In genomic region chr16:10326647-10327046, GRCh38 we compare ENCODE assay signal across 25 cellular contexts. TPM values are rescaled to one million over a fixed set of nuclear protein-coding genes. Genes with fewer than 3 reads are reported as not detected.
DNase-seq lines count a peak whose midpoint lies in the region; ATAC-seq and TF ChIP-seq lines count a peak whose summit lies in the region.
"Had no signal": no experiment of that assay in that cellular context is flagged by ENCODE, and none has a peak within 500 bp of the region (broad histone marks: within the 10 kb centered on the region; RNA-seq: fewer than 3 reads in every experiment).

No MANE protein-coding gene starts in this region.

- H3K9me3 ChIP-seq in OCI-LY1 (ENCODE audit: low read length) (no peaks in the 10 kb centered on the region), testis (no peaks in the 10 kb centered on the region), trophoblast cell (ENCODE audit: insufficient read depth, low read depth, low read length) (no peaks in the 10 kb centered on the region)
- H3K9me3 ChIP-seq: A549, BE2C had no signal

- H3K27me3 ChIP-seq in OCI-LY1 (ENCODE audit: insufficient read depth, low read length): no peaks in the 10 kb centered on the region
- H3K27me3 ChIP-seq in testis: no peaks in the 10 kb centered on the region
- H3K27me3 ChIP-seq in trophoblast cell (ENCODE audit: insufficient read depth, low read length): no peaks in the 10 kb centered on the region
- H3K27me3 ChIP-seq: BE2C; BLaER1 treated with 17β-estradiol and CSF1 and Interleukin-3, amounts not matched to agents 10 nM and 100 nM had no signal

- no peaks in the 10 kb centered on the region for H3K79me2 ChIP-seq in OCI-LY1 (ENCODE audit: insufficient read depth, low read length)
- H3K79me2 ChIP-seq in trophoblast cell (ENCODE audit: control insufficient read depth, insufficient read depth, low read length, poor library complexity): no peaks in the 10 kb centered on the region

- BruUV-seq in Calu3 (replicated peaks; lab: Mats Ljungman, UMichigan): no TSS peak

- peaks cover 10% of the 10 kb centered on the region for H3K79me1 ChIP-seq in trophoblast cell (ENCODE audit: low read length)

- H3K14ac ChIP-seq in trophoblast cell (ENCODE audit: low read length): no peak overlapping the region

- no peak overlapping the region for H3K4ac ChIP-seq in trophoblast cell (ENCODE audit: low read depth, low read length)

- H3K4me1 ChIP-seq in OCI-LY1 (ENCODE audit: insufficient read depth, low read length, severe bottlenecking): peaks cover 56% of the 10 kb centered on the region
- peaks cover 14% of the 10 kb centered on the region for H3K4me1 ChIP-seq in testis
- H3K4me1 ChIP-seq in trophoblast cell (ENCODE audit: control insufficient read depth in 1 of 2, insufficient read depth in 2 of 2, low read length in 2 of 2): peaks cover 2 to 6% of the 10 kb centered on the region in 2 experiments
- H3K4me1 ChIP-seq: A549, BE2C had no signal

- H3K9me3 Mint-ChIP-seq in Calu3 (ENCODE audit: low read depth, unreplicated experiment): no peaks in the 10 kb centered on the region
- peaks cover 0 to 15% (median 10%) of the 10 kb centered on the region in 7 donors for H3K9me3 Mint-ChIP-seq in naive B cell
- H3K9me3 Mint-ChIP-seq in activated naive CD4-positive, alpha-beta T cell treated with anti-CD3 and anti-CD28 coated beads, Interleukin-2, amount 50 U/mL, for 72 hours: peaks cover 18 to 20% of the 10 kb centered on the region in 2 donors
- H3K9me3 Mint-ChIP-seq: H9 had no signal

- CTCF ChIA-PET in Calu3 (lab: Charles Lee): no interaction called here

- H3K27ac ChIP-seq in OCI-LY1 (ENCODE audit: low read depth, low read length, poor library complexity, severe bottlenecking) (peak overlapping the region; percentile 81), testis (peak overlapping the region; percentile 20 to 24), trophoblast cell (ENCODE audit: low read depth, low read length) (no peak overlapping the region)
- H3K27ac ChIP-seq: A549, GM23248 had no signal

- no peak overlapping the region for H2BK120ac ChIP-seq in trophoblast cell (ENCODE audit: insufficient read depth, low read length, poor library complexity)

- no peak overlapping the region for H2AK5ac ChIP-seq in trophoblast cell (ENCODE audit: low read length)

- DNase-seq in Calu3 (no peak), naive B cell (no peak), testis (no peak), amygdala (lab: John Stamatoyannopoulos, UW) (no peak), trophoblast cell (no peak)
- DNase-seq in activated naive CD4-positive, alpha-beta T cell treated with anti-CD3 and anti-CD28 coated beads, Interleukin-2, amount 50 U/mL, for 72 hours (ENCODE audit: low spot score in 2 of 2): no peak
- DNase-seq: 8988T; ACHN; AML-193; BE2C; CD4-positive, alpha-beta T cell; CD8-positive, alpha-beta memory T cell; DMS153; DMS79; EL; GDM1; GM23248; H9 had no signal

- 65 to 75% methylated on average over 5 of the region's 5 CpGs for WGBS in testis, 2 donors
- no CpG with 5 or more reads among the region's 5 CpGs for WGBS in trophoblast cell (ENCODE audit: extremely low coverage, insufficient coverage, insufficient read length)

- no peak overlapping the region for H4K8ac ChIP-seq in trophoblast cell (ENCODE audit: low read depth, low read length)

- no peak overlapping the region for H3K4me3 ChIP-seq in OCI-LY1 (ENCODE audit: low read depth, low read length, poor library complexity, severe bottlenecking)
- no peak overlapping the region for H3K4me3 ChIP-seq in testis
- no peak overlapping the region for H3K4me3 ChIP-seq in trophoblast cell (ENCODE audit: low read depth, low read length)
- H3K4me3 ChIP-seq: A549; BLaER1 treated with 17β-estradiol and CSF1 and Interleukin-3, amounts not matched to agents 10 nM and 100 nM; GM12878; GM23248 had no signal

- H3K23ac ChIP-seq in trophoblast cell (ENCODE audit: low read length): no peak overlapping the region

- H3K27me3 Mint-ChIP-seq in Calu3 (ENCODE audit: unreplicated experiment) (no peaks in the 10 kb centered on the region), naive B cell (no peaks in the 10 kb centered on the region)
- H3K27me3 Mint-ChIP-seq: CD4-positive, alpha-beta T cell; CD8-positive, alpha-beta memory T cell had no signal

- no peak overlapping the region for H4K91ac ChIP-seq in trophoblast cell (ENCODE audit: low read depth, low read length)

- H3K18ac ChIP-seq in trophoblast cell (ENCODE audit: low read length): no peak overlapping the region

- H3K9me2 ChIP-seq in OCI-LY1 (ENCODE audit: low read depth, low read length): no peaks in the 10 kb centered on the region

- H3F3A ChIP-seq in OCI-LY1 (ENCODE audit: insufficient read depth, low read length): 0 out of 2 replicates have a peak, but pooled peaks cover 4% of the 10 kb centered on the region

- no peak overlapping the region for H2BK12ac ChIP-seq in trophoblast cell (ENCODE audit: low read length)

- H2BK5ac ChIP-seq in trophoblast cell (ENCODE audit: low read depth, low read length, poor library complexity): no peak overlapping the region

- H3K4me3 Mint-ChIP-seq in Calu3 (ENCODE audit: low read depth, unreplicated experiment) (no peak overlapping the region), naive B cell (no peak overlapping the region)
- H3K4me3 Mint-ChIP-seq: CD14-positive monocyte; CD4-positive, alpha-beta T cell; CD8-positive, alpha-beta memory T cell; H9 had no signal

- TF ChIP-seq POLR2A in testis (IDR thresholded peaks at IDR 0.05): no peak

- H4K12ac ChIP-seq in trophoblast cell (ENCODE audit: low read depth, low read length): no peak overlapping the region

- TF ChIP-seq CTCF in Calu3 (IDR thresholded peaks at IDR 0.05; ENCODE audit: unreplicated experiment): no peak
- no peak for TF ChIP-seq CTCF in OCI-LY1 (IDR thresholded peaks at IDR 0.05; ENCODE audit: low read length)
- TF ChIP-seq CTCF in testis (IDR thresholded peaks at IDR 0.05): no peak

- no peak overlapping the region for H3K9ac ChIP-seq in OCI-LY1 (ENCODE audit: low read length)
- no peak overlapping the region for H3K9ac ChIP-seq in trophoblast cell (ENCODE audit: low read length)
- H3K9ac ChIP-seq: BLaER1 treated with 17β-estradiol and CSF1 and Interleukin-3, amounts not matched to agents 10 nM and 100 nM; GM23248 had no signal

- H4K20me1 ChIP-seq in OCI-LY1 (ENCODE audit: insufficient read depth, low read length): no peaks in the 10 kb centered on the region
- H4K20me1 ChIP-seq: BLaER1 treated with 17β-estradiol and CSF1 and Interleukin-3, amounts not matched to agents 10 nM and 100 nM had no signal

- H3K36me3 ChIP-seq in OCI-LY1 (ENCODE audit: insufficient read depth, low read length) (no peaks in the 10 kb centered on the region), testis (ENCODE audit: low read depth, missing control alignments) (no peaks in the 10 kb centered on the region), trophoblast cell (ENCODE audit: control insufficient read depth in 1 of 2, insufficient read depth in 2 of 2, low read length in 2 of 2) (no peaks in the 10 kb centered on the region)
- H3K36me3 ChIP-seq: BE2C; BLaER1 treated with 17β-estradiol and CSF1 and Interleukin-3, amounts not matched to agents 10 nM and 100 nM had no signal

- H3K4me1 Mint-ChIP-seq in Calu3 (ENCODE audit: low read depth, unreplicated experiment): peaks cover 25% of the 10 kb centered on the region
- peaks cover 22 to 53% (median 23%) of the 10 kb centered on the region in 3 donors for H3K4me1 Mint-ChIP-seq in naive B cell
- H3K4me1 Mint-ChIP-seq: H9 had no signal

- H3K36me3 Mint-ChIP-seq in Calu3 (ENCODE audit: insufficient read depth, unreplicated experiment) (no peaks in the 10 kb centered on the region), naive B cell (no peaks in the 10 kb centered on the region)
- peaks cover 15 to 22% of the 10 kb centered on the region in 2 donors for H3K36me3 Mint-ChIP-seq in activated naive CD4-positive, alpha-beta T cell treated with anti-CD3 and anti-CD28 coated beads, Interleukin-2, amount 50 U/mL, for 72 hours
- H3K36me3 Mint-ChIP-seq: CD14-positive monocyte had no signal

- H2AFZ ChIP-seq in OCI-LY1 (ENCODE audit: low read length): no peak overlapping the region
- H2AFZ ChIP-seq in trophoblast cell (ENCODE audit: insufficient read depth, low read length, poor library complexity): no peak overlapping the region
- H2AFZ ChIP-seq: GM23248 had no signal

- intact Hi-C loops in Calu3 (cut with micrococcal nuclease; ENCODE audit: unreplicated experiment) (loop anchor here (5.0 kb wide), 1 partner anchor 61 kb away; the partner anchor contains the start of gene ATF7IP2), testis (cut with DNase I; ENCODE audit: low total_unique reads) (no loop called here)

- H3K27ac Mint-ChIP-seq in Calu3 (ENCODE audit: unreplicated experiment) (peak overlapping the region; percentile 9), naive B cell (peak overlapping the region in 4 of 6 donors; percentile 34 to 90 (median 78))
- H3K27ac Mint-ChIP-seq in activated naive CD4-positive, alpha-beta T cell treated with anti-CD3 and anti-CD28 coated beads, Interleukin-2, amount 50 U/mL, for 72 hours: no peak overlapping the region
- H3K27ac Mint-ChIP-seq: CD14-positive monocyte; CD4-positive, alpha-beta T cell; H9 had no signal

- H3K4me2 ChIP-seq in OCI-LY1 (ENCODE audit: low read length) (no peak overlapping the region), trophoblast cell (ENCODE audit: low read length) (no peak overlapping the region)
- H3K4me2 ChIP-seq: A549; BLaER1 treated with 17β-estradiol and CSF1 and Interleukin-3, amounts not matched to agents 10 nM and 100 nM had no signal

- ATAC-seq in naive B cell (ENCODE audit: low read depth in 2 of 2): no peak
- no peak for ATAC-seq in activated naive CD4-positive, alpha-beta T cell treated with anti-CD3 and anti-CD28 coated beads, Interleukin-2, amount 50 U/mL, for 72 hours
- ATAC-seq: A549, GM12878, HCT116 had no signal

RNA-seq across cellular contexts. Expression of gene ATF7IP2, which starts 59.2 kb away (rescaled TPM):
- 23.9 and 29.7 TPM in 2 replicates for total RNA-seq in Calu3 (2022)
- 100 to 1,000 TPM in 4 of 6 donors, 10 to 100 TPM in 2; 67.9 to 172 (median 110) TPM for polyA plus RNA-seq in naive B cell (ENCODE audit: low read depth in 6 of 6)
- 100 to 1,000 TPM; 227 to 293 TPM for total RNA-seq in testis
- polyA plus RNA-seq in testis (ENCODE audit: insufficient read depth, low read depth, low replicate concordance): 110 TPM
- polyA plus RNA-seq in trophoblast cell (2013): 18.2 and 18.7 TPM in 2 replicates
- 10 to 100 TPM; 28.9 to 30.5 TPM for total RNA-seq in activated naive CD4-positive, alpha-beta T cell treated with anti-CD3 and anti-CD28 coated beads, Interleukin-2, amount 50 U/mL, for 72 hours
- total RNA-seq: H4 had no signal

Comparison
In these comparisons a context has a peak if more than half of its experiments do, and no peak if none do; other contexts are left out.
1. H3K27ac Mint-ChIP-seq: peak in Calu3 (single experiment) and naive B cell (4 of 6); none in activated naive CD4-positive, alpha-beta T cell treated with anti-CD3 and anti-CD28 coated beads, Interleukin-2, amount 50 U/mL, for 72 hours (0 of 2).